1 cellular context compared by ENCODE assay signal in genomic region chr11:64933213-64933934, GRCh38.
TF ChIP-seq lines count a peak whose summit lies in the region.

No MANE protein-coding gene starts in this region.

TF ChIP-seq in GM12878, 131 proteins besides CTCF, POLR2A, EP300 and RAD21:
- TF ChIP-seq ATF7 (IDR thresholded peaks at IDR 0.05; ENCODE audit: low read depth): no peak
- TF ChIP-seq ZNF207 (IDR thresholded peaks at IDR 0.05; ENCODE audit: borderline replicate concordance): no peak
- TF ChIP-seq RELB (IDR thresholded peaks at IDR 0.05; ENCODE audit: low read depth): no peak
- no peak for TF ChIP-seq ZNF274 (IDR thresholded peaks at IDR 0.05; ENCODE audit: insufficient read depth, insufficient read length)
- no peak for TF ChIP-seq NBN (IDR thresholded peaks at IDR 0.05)
- TF ChIP-seq CBFB (IDR thresholded peaks at IDR 0.05; ENCODE audit: low read depth): no peak
- no peak for TF ChIP-seq NR2F1 (conservative IDR thresholded peaks at IDR 0.05)
- TF ChIP-seq ZBED1 (IDR thresholded peaks at IDR 0.05; ENCODE audit: borderline replicate concordance): no peak
- TF ChIP-seq RUNX3 (IDR thresholded peaks at IDR 0.05; ENCODE audit: low read length): no peak
- TF ChIP-seq MYC (IDR thresholded peaks at IDR 0.05; ENCODE audit: insufficient read depth, insufficient read length, insufficient replicate concordance, low read length, severe bottlenecking): no peak
- TF ChIP-seq BCL11A (IDR thresholded peaks at IDR 0.05; ENCODE audit: low read depth, low read length): no peak
- no peak for TF ChIP-seq HDAC6 (IDR thresholded peaks at IDR 0.05; ENCODE audit: unreplicated experiment)
- no peak for TF ChIP-seq CREB1 (IDR thresholded peaks at IDR 0.05; ENCODE audit: low read depth)
- TF ChIP-seq ATF2 (IDR thresholded peaks at IDR 0.05; ENCODE audit: low read length): no peak
- no peak for TF ChIP-seq ZBTB11 (CRISPR knock-in tag; IDR thresholded peaks at IDR 0.05)
- TF ChIP-seq TBL1XR1 (IDR thresholded peaks at IDR 0.05; ENCODE audit: low read depth, low read length): no peak
